ENCODE assay signal across 8 cellular contexts in the genomic region with DNA sequence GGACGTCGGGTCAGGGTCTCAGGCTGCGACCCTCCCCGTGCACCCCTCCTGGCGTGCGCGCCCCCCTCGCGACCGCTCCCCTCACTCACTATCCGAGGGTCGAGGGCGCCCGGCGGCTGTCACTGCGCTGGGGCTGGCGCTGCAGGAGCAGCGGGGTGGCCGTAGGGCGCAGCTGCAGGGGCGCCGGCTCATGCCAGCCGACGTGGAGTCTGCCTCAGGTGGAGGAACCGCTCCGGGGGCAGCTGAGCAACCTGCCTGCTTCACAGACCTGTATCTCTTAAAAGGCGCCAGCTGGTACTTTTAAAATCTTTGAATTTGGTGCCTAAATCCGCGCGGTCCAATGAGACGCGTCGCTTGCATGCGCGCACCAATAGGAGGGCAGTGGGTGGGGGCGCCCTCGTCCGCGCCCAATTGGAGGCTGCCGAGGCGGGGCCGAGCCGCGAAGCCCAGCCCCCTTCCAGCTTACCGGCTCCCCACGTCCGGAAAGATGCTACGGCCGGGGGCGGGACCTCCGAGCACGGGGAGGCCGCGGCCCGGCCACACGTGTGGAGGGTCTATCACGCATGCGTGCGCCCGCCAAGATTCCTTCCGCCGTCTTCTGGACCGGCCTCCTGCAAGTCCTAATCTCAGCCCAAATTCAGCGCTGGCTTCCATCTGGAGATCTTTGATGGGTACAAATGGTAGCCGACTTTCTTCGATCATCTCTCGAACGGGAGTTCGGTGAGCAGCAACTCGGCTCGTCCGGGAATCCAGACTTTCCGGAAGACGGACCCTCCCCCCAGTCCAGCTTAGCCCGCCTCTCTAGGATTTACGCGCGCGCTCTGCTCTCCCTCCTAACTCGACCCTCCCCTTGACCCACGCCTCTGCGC. TPM values are rescaled to one million over a fixed set of nuclear protein-coding genes. Genes with fewer than 3 reads are reported as not detected.
DNase-seq lines count a peak whose midpoint lies in the region; ATAC-seq lines count a peak whose summit lies in the region.

A gene with protein sequence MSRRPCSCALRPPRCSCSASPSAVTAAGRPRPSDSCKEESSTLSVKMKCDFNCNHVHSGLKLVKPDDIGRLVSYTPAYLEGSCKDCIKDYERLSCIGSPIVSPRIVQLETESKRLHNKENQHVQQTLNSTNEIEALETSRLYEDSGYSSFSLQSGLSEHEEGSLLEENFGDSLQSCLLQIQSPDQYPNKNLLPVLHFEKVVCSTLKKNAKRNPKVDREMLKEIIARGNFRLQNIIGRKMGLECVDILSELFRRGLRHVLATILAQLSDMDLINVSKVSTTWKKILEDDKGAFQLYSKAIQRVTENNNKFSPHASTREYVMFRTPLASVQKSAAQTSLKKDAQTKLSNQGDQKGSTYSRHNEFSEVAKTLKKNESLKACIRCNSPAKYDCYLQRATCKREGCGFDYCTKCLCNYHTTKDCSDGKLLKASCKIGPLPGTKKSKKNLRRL (minus strand): TSS at position 274 of the 869 bp plus-strand sequence. CDS start 82 bp downstream, at position 192.

- peak within 1 kb of the TSS; percentile 98 to 99 for H3K23ac ChIP-seq in mesenchymal stem cell (ENCODE audit: low read length in 2 of 2)

- under 1% methylated on average over 72 of the region's 82 CpGs for WGBS in mesenchymal stem cell

- H3K27ac Mint-ChIP-seq in activated CD8-positive, alpha-beta memory T cell treated with anti-CD3 and anti-CD28 coated beads, Interleukin-2, amount 10 ng/mL, durations not matched to agents 7 days and 5 days, result peak within 1 kb of the TSS; percentile 99

- no peaks in the 10 kb centered on the region for H3K9me3 Mint-ChIP-seq in activated CD8-positive, alpha-beta memory T cell treated with anti-CD3 and anti-CD28 coated beads, Interleukin-2, amount 10 ng/mL, durations not matched to agents 7 days and 5 days (ENCODE audit: low read depth)

- DNase-seq in COR-L47 (lab: John Stamatoyannopoulos, UW), result peak; percentile 91
- DNase-seq in HUDEP-2 (lab: John Stamatoyannopoulos, UW; ENCODE audit: unreplicated experiment in 76 of 76), result peak; percentile 67 to 99 (median 98)
- DNase-seq in NT2/D1 (ENCODE audit: low read depth, low spot score), result peak; percentile 90
- DNase-seq in activated CD8-positive, alpha-beta memory T cell treated with anti-CD3 and anti-CD28 coated beads, Interleukin-2, amount 10 ng/mL, durations not matched to agents 7 days and 5 days, result peak; percentile 98
- DNase-seq in mesenchymal stem cell, result peak; percentile 98
- DNase-seq in stimulated activated CD8-positive, alpha-beta memory T cell treated with anti-CD3 and anti-CD28 coated beads, Interleukin-12 subunit alpha, Interleukin-12 subunit beta, amount 100 ng/mL, for 4 hours (ENCODE audit: low read depth), result peak; percentile 97

- H3K4me1 Mint-ChIP-seq in activated CD8-positive, alpha-beta memory T cell treated with anti-CD3 and anti-CD28 coated beads, Interleukin-2, amount 10 ng/mL, durations not matched to agents 7 days and 5 days, result peaks cover 44% of the 10 kb centered on the region

- no peak within 1 kb of the TSS for H2AK5ac ChIP-seq in mesenchymal stem cell (ENCODE audit: low read length, severe bottlenecking)

- H3K27ac ChIP-seq in mesenchymal stem cell (ENCODE audit: low read length, poor library complexity, severe bottlenecking), result peak within 1 kb of the TSS; percentile 95

- peak within 1 kb of the TSS; percentile 73 to 82 for H3K18ac ChIP-seq in mesenchymal stem cell (ENCODE audit: low read depth in 1 of 2, low read length in 2 of 2)

- CTCF ChIA-PET in activated CD8-positive, alpha-beta memory T cell treated with anti-CD3 and anti-CD28 coated beads, Interleukin-2, amount 10 ng/mL, durations not matched to agents 7 days and 5 days (lab: Charles Lee), result no interaction called here

- peak; percentile 81 for ATAC-seq in GM21381 (IDR thresholded peaks at IDR 0.05; ENCODE audit: unreplicated experiment)
- ATAC-seq in activated CD8-positive, alpha-beta memory T cell treated with anti-CD3 and anti-CD28 coated beads, Interleukin-2, amount 10 ng/mL, durations not matched to agents 7 days and 5 days, result peak; percentile 88

- H3K36me3 ChIP-seq in NT2/D1 (ENCODE audit: insufficient read depth, insufficient read length, low read length) (peaks cover 26% of the 10 kb centered on the region), endocrine pancreas (ENCODE audit: control insufficient read depth, insufficient read depth, low read length) (no peaks in the 10 kb centered on the region), mesenchymal stem cell (ENCODE audit: control insufficient read depth in 1 of 2, insufficient read depth in 2 of 2, low read depth in 1 of 2, low read length in 2 of 2) (peaks cover 3 to 4% of the 10 kb centered on the region in 2 experiments)

- peak within 1 kb of the TSS; percentile 14 for H2AFZ ChIP-seq in mesenchymal stem cell (ENCODE audit: low read depth, low read length)

- H3K9ac ChIP-seq in NT2/D1 (ENCODE audit: insufficient read length, low read depth) (peak within 1 kb of the TSS; percentile 92), endocrine pancreas (ENCODE audit: control insufficient read depth, insufficient read depth, low read length) (peak within 1 kb of the TSS; percentile 90), mesenchymal stem cell (ENCODE audit: low read length) (peak within 1 kb of the TSS; percentile 94)

- H3K14ac ChIP-seq in mesenchymal stem cell (ENCODE audit: low read length in 2 of 2), result peak within 1 kb of the TSS in 1 of 2 experiments; percentile 88

- H2BK15ac ChIP-seq in mesenchymal stem cell (ENCODE audit: low read depth, poor library complexity, severe bottlenecking), result peak within 1 kb of the TSS; percentile 48

- H2BK12ac ChIP-seq in mesenchymal stem cell (ENCODE audit: low read length in 2 of 2), result no peak within 1 kb of the TSS

- peak within 1 kb of the TSS; percentile 100 for H3K4me2 ChIP-seq in mesenchymal stem cell (ENCODE audit: low read length, poor library complexity, severe bottlenecking)

- peak within 1 kb of the TSS; percentile 78 for H2BK120ac ChIP-seq in mesenchymal stem cell (ENCODE audit: low read depth, low read length)

- H2BK5ac ChIP-seq in mesenchymal stem cell (ENCODE audit: low read depth, low read length, poor library complexity, severe bottlenecking), result peak within 1 kb of the TSS; percentile 36

- no peaks in the 10 kb centered on the region for H3K79me1 ChIP-seq in mesenchymal stem cell (replicated peaks; ENCODE audit: low read length, poor library complexity, severe bottlenecking)

- H3K4me1 ChIP-seq in NT2/D1 (ENCODE audit: insufficient read depth, insufficient read length), result no peaks in the 10 kb centered on the region
- no peaks in the 10 kb centered on the region for H3K4me1 ChIP-seq in endocrine pancreas (ENCODE audit: control insufficient read depth, insufficient read depth, low read length)
- peaks cover 2% of the 10 kb centered on the region for H3K4me1 ChIP-seq in mesenchymal stem cell (ENCODE audit: control insufficient read depth, insufficient read depth, low read depth, low read length)

- peak within 1 kb of the TSS; percentile 78 for H4K8ac ChIP-seq in mesenchymal stem cell (ENCODE audit: low read length)

- H4K91ac ChIP-seq in mesenchymal stem cell (ENCODE audit: low read length), result peak within 1 kb of the TSS; percentile 67

- H3K9me3 ChIP-seq in NT2/D1 (ENCODE audit: insufficient read depth, low read length) (no peaks in the 10 kb centered on the region), endocrine pancreas (ENCODE audit: control insufficient read depth, low read length) (no peaks in the 10 kb centered on the region), mesenchymal stem cell (ENCODE audit: control insufficient read depth, low read length) (no peaks in the 10 kb centered on the region)

- peak within 1 kb of the TSS; percentile 73 to 90 for H3K4ac ChIP-seq in mesenchymal stem cell (ENCODE audit: low read depth in 1 of 2, low read length in 2 of 2)

- H3K36me3 Mint-ChIP-seq in activated CD8-positive, alpha-beta memory T cell treated with anti-CD3 and anti-CD28 coated beads, Interleukin-2, amount 10 ng/mL, durations not matched to agents 7 days and 5 days, result peaks cover 49% of the 10 kb centered on the region

- H3K27me3 Mint-ChIP-seq in activated CD8-positive, alpha-beta memory T cell treated with anti-CD3 and anti-CD28 coated beads, Interleukin-2, amount 10 ng/mL, durations not matched to agents 7 days and 5 days, result no peaks in the 10 kb centered on the region

- no peaks in the 10 kb centered on the region for H3K27me3 ChIP-seq in NT2/D1 (ENCODE audit: insufficient read depth, insufficient read length)
- no peaks in the 10 kb centered on the region for H3K27me3 ChIP-seq in endocrine pancreas (ENCODE audit: control insufficient read depth, insufficient read depth, low read length)
- H3K27me3 ChIP-seq in mesenchymal stem cell (ENCODE audit: control insufficient read depth in 1 of 2, insufficient read depth in 1 of 2, low read length in 2 of 2), result no peaks in the 10 kb centered on the region

- H3K4me3 Mint-ChIP-seq in activated CD8-positive, alpha-beta memory T cell treated with anti-CD3 and anti-CD28 coated beads, Interleukin-2, amount 10 ng/mL, durations not matched to agents 7 days and 5 days, result peak within 1 kb of the TSS; percentile 82

- H3K4me3 ChIP-seq in NT2/D1 (ENCODE audit: insufficient read length, low read depth), result peak within 1 kb of the TSS; percentile 81
- H3K4me3 ChIP-seq in endocrine pancreas (ENCODE audit: control insufficient read depth, insufficient read depth, low read length), result peak within 1 kb of the TSS; percentile 91
- peak within 1 kb of the TSS; percentile 87 to 100 for H3K4me3 ChIP-seq in mesenchymal stem cell (ENCODE audit: insufficient read depth in 1 of 2, low read depth in 1 of 2, low read length in 2 of 2)

RNA-seq across cellular contexts. Expression of the gene that starts here (rescaled TPM):
- total RNA-seq in activated CD8-positive, alpha-beta memory T cell treated with anti-CD3 and anti-CD28 coated beads, Interleukin-2, amount 10 ng/mL, durations not matched to agents 7 days and 5 days, result 10 to 100 TPM; 62.1 to 73.5 TPM
- 5.9 TPM for polyA plus RNA-seq in mesenchymal stem cell (2013, experiment 1 of 2)
- 5.8 TPM for polyA plus RNA-seq in mesenchymal stem cell (2013, experiment 2 of 2)

Comparison
In these comparisons a context has a peak if more than half of its experiments do, and no peak if none do; other contexts are left out.
1. Peak in every context shown above with its lines: DNase-seq, ATAC-seq, H3K4me3 ChIP-seq and H3K27ac ChIP-seq.